11 cellular contexts compared by ENCODE assay signal in the genomic region with DNA sequence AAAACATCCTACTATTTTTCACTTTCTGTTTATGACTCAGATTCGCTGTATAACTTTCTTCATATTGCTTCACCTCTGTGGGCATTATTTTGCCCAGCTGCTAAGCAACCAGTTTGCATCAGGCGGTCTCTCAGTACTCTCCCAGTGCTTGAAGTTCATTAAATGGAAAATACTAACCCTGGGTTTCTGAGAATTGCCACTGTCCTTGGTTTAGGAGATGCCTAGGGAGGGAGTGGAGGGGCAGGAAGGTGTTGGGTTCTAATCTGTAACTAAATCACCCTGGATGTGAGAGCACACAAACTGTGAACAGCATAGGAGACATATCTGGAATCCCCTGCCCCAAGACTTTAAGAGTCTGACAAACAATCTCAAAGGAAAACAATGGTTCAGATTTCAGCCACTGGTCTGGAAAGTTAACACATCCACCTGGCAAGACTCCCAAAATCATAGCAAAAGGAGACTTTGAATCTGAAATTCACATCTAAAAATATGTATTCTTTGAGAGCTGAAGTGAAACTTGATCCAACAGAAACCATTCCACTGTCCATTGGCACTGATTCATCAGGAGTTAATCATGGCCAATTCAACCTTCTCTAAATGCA.
DNase-seq lines count a peak whose midpoint lies in the region; ATAC-seq and TF ChIP-seq lines count a peak whose summit lies in the region.
"Had no signal": no experiment of that assay in that cellular context is flagged by ENCODE, and none has a peak within 500 bp of the region (broad histone marks: within the 10 kb centered on the region; RNA-seq: fewer than 3 reads in every experiment).

No MANE protein-coding gene starts in this region.

- no peaks in the 10 kb centered on the region for H3K27me3 ChIP-seq in adrenal gland
- no peaks in the 10 kb centered on the region for H3K27me3 ChIP-seq in thoracic aorta (replicated peaks; ENCODE audit: insufficient read depth)

- H3K4me1 ChIP-seq in adrenal gland (replicated peaks in 1 of 2) (peaks cover 0 to 37% of the 10 kb centered on the region in 2 donors), thoracic aorta (ENCODE audit: control insufficient read depth in 1 of 2, low read depth in 2 of 2) (peaks cover 20 to 45% of the 10 kb centered on the region in 2 donors)

- whole genome bisulfite sequencing in adrenal gland, 4 donors: 59 to 80% (median 71%) methylated on average over 2 of the region's 2 CpGs

- ATAC-seq in thoracic aorta (ENCODE audit: insufficient number of reproducible peaks, low FRiP score, low read depth) (peak; percentile 80), HG02970 (IDR thresholded peaks at IDR 0.05; ENCODE audit: low FRiP score, unreplicated experiment) (no peak), HG03095 (IDR thresholded peaks at IDR 0.05; ENCODE audit: unreplicated experiment) (no peak)

- H3K36me3 ChIP-seq in adrenal gland (replicated peaks in 1 of 2): no peaks in the 10 kb centered on the region
- no peaks in the 10 kb centered on the region for H3K36me3 ChIP-seq in thoracic aorta

- H3K27ac ChIP-seq in adrenal gland (peak overlapping the region in 1 of 5 donors; percentile 26), thoracic aorta (peak overlapping the region; percentile 57 to 79)

- peak; percentile 24 for DNase-seq in activated CD4-positive, alpha-beta T cell treated with anti-CD3 and anti-CD28 coated beads for 48 hours
- DNase-seq in activated CD4-positive, alpha-beta T cell treated with anti-CD3 and anti-CD28 coated beads for 1 hour: no peak
- DNase-seq in adrenal gland (peak in 5 of 7 donors; percentile 10 to 25 (median 18)), hepatic stellate cell (ENCODE audit: low spot score) (peak; percentile 47), thoracic aorta (ENCODE audit: low spot score) (no peak)
- no peak for DNase-seq in activated naive CD4-positive, alpha-beta T cell treated with anti-CD3 and anti-CD28 coated beads, Interleukin-2, amount 50 U/mL, for 16 hours
- DNase-seq: activated CD4-positive, CD25-positive, alpha-beta regulatory T cell treated with anti-CD3 and anti-CD28 coated beads, Interleukin-2, amount 50 U/mL, for 72 hours; CD4-positive, alpha-beta memory T cell; NCI-H1092 had no signal

- intact Hi-C loops in adrenal gland (cut with DNase I): loop anchor here in 1 of 2 donors (5.0 kb wide), 1 partner anchor 164 kb away; no protein-coding TSS in a partner anchor

- TF ChIP-seq POLR2A in adrenal gland (IDR thresholded peaks at IDR 0.05): no peak

- H3K9me3 ChIP-seq in adrenal gland (replicated peaks in 1 of 3): no peaks in the 10 kb centered on the region
- H3K9me3 ChIP-seq in thoracic aorta: no peaks in the 10 kb centered on the region

- no peak for TF ChIP-seq CTCF in adrenal gland (IDR thresholded peaks at IDR 0.05)
- TF ChIP-seq CTCF in thoracic aorta (IDR thresholded peaks at IDR 0.05): no peak

- H3K4me3 ChIP-seq in adrenal gland (no peak overlapping the region), thoracic aorta (peak overlapping the region; percentile 42)

Comparison
In these comparisons a context has a peak if more than half of its experiments do, and no peak if none do; other contexts are left out.
1. DNase-seq: peak in activated CD4-positive, alpha-beta T cell treated with anti-CD3 and anti-CD28 coated beads for 48 hours (single experiment), adrenal gland (5 of 7) and hepatic stellate cell (single experiment); none in activated CD4-positive, alpha-beta T cell treated with anti-CD3 and anti-CD28 coated beads for 1 hour (single experiment), thoracic aorta (single experiment) and activated naive CD4-positive, alpha-beta T cell treated with anti-CD3 and anti-CD28 coated beads, Interleukin-2, amount 50 U/mL, for 16 hours (single experiment).